In the genomic region with DNA sequence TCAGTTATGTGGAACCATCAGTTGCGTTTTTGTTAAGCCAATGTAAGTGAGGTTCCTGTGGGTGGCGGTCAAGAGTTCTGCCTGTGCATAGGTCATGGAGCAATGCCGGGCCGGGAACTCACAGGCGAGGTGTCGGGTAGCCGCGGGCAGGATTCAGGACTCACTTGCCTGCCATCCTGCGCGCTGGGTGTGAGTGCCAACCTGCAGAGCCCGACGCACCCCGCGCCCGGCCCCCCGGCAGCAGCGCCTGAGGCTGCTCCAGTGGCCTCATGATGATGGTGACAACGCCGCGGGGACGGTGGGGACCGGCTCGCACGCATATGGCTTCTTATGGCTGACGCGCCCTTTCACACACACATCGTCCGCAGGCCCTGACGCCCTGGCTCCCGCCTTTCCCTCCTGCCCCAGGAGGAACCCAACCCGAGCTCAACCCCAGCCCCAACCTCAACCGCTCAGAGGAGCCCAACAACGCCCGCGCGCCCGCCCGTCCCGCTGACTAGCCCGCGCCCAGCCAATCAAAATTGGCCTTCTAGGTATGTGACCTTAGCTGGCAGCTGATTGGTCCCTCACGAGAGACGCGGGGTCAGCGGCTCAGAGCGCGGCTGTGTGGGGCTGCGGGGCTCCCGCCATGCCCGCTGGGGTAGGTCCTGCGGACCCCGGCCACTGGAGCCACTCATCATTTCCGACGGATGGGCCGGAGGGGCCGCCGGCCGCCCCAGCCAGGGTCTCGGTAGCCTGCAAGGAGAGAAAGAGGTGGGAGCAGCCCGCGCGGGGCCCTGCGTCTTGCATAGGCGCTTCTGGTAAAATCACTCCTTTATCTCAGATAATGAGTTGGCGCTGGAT, we compare ENCODE assay signal across 1 cellular context.
TF ChIP-seq lines count a peak whose summit lies in the region.

A gene with protein sequence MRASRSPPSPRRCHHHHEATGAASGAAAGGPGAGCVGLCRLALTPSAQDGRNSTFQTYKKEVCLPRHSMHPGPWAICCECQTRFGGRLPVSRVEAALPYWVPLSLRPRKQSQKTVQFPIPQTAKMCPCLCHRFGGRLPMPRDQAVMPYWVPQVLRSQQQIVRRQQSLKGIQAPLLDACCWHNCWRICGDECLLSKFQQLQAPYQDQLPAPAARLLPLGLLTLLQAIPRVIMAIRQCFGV (minus strand): TSS at position 470 of the 843 bp plus-strand sequence. CDS start 150 bp downstream, at position 320.

TF ChIP-seq in K562, 482 proteins besides CTCF, POLR2A, EP300 and RAD21 (continued from another document and continues in another):
- peak; percentile 21; the same call in 1 of the 2 replicates for TF ChIP-seq NCOR1 (IDR thresholded peaks at IDR 0.05)
- peak; percentile 77; the same call in 1 of the 2 replicates for TF ChIP-seq ERF (CRISPR knock-in tag; IDR thresholded peaks at IDR 0.05)
- TF ChIP-seq U2AF1 (optimal IDR thresholded peaks at IDR 0.05; ENCODE audit: low read depth, low read length) = peak; percentile 73
- no peak for TF ChIP-seq ZNF324 (CRISPR knock-in tag; IDR thresholded peaks at IDR 0.05)
- TF ChIP-seq ETV5 (CRISPR knock-in tag; IDR thresholded peaks at IDR 0.05; ENCODE audit: low read depth) = no peak
- peak; percentile 31; the same call in 1 of the 2 replicates for TF ChIP-seq ZNF766 (CRISPR knock-in tag; conservative IDR thresholded peaks at IDR 0.05)
- TF ChIP-seq, protein P1, sequence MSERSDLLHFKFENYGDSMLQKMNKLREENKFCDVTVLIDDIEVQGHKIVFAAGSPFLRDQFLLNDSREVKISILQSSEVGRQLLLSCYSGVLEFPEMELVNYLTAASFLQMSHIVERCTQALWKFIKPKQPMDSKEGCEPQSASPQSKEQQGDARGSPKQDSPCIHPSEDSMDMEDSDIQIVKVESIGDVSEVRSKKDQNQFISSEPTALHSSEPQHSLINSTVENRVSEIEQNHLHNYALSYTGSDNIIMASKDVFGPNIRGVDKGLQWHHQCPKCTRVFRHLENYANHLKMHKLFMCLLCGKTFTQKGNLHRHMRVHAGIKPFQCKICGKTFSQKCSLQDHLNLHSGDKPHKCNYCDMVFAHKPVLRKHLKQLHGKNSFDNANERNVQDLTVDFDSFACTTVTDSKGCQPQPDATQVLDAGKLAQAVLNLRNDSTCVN (CRISPR knock-in tag; IDR thresholded peaks at IDR 0.05) = no peak
- TF ChIP-seq, protein P2, sequence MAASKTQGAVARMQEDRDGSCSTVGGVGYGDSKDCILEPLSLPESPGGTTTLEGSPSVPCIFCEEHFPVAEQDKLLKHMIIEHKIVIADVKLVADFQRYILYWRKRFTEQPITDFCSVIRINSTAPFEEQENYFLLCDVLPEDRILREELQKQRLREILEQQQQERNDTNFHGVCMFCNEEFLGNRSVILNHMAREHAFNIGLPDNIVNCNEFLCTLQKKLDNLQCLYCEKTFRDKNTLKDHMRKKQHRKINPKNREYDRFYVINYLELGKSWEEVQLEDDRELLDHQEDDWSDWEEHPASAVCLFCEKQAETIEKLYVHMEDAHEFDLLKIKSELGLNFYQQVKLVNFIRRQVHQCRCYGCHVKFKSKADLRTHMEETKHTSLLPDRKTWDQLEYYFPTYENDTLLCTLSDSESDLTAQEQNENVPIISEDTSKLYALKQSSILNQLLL (CRISPR knock-in tag; IDR thresholded peaks at IDR 0.05; ENCODE audit: borderline replicate concordance) = no peak
- TF ChIP-seq, protein P3, sequence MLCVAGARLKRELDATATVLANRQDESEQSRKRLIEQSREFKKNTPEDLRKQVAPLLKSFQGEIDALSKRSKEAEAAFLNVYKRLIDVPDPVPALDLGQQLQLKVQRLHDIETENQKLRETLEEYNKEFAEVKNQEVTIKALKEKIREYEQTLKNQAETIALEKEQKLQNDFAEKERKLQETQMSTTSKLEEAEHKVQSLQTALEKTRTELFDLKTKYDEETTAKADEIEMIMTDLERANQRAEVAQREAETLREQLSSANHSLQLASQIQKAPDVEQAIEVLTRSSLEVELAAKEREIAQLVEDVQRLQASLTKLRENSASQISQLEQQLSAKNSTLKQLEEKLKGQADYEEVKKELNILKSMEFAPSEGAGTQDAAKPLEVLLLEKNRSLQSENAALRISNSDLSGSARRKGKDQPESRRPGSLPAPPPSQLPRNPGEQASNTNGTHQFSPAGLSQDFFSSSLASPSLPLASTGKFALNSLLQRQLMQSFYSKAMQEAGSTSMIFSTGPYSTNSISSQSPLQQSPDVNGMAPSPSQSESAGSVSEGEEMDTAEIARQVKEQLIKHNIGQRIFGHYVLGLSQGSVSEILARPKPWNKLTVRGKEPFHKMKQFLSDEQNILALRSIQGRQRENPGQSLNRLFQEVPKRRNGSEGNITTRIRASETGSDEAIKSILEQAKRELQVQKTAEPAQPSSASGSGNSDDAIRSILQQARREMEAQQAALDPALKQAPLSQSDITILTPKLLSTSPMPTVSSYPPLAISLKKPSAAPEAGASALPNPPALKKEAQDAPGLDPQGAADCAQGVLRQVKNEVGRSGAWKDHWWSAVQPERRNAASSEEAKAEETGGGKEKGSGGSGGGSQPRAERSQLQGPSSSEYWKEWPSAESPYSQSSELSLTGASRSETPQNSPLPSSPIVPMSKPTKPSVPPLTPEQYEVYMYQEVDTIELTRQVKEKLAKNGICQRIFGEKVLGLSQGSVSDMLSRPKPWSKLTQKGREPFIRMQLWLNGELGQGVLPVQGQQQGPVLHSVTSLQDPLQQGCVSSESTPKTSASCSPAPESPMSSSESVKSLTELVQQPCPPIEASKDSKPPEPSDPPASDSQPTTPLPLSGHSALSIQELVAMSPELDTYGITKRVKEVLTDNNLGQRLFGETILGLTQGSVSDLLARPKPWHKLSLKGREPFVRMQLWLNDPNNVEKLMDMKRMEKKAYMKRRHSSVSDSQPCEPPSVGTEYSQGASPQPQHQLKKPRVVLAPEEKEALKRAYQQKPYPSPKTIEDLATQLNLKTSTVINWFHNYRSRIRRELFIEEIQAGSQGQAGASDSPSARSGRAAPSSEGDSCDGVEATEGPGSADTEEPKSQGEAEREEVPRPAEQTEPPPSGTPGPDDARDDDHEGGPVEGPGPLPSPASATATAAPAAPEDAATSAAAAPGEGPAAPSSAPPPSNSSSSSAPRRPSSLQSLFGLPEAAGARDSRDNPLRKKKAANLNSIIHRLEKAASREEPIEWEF (CRISPR knock-in tag; IDR thresholded peaks at IDR 0.05) = no peak
- TF ChIP-seq SMC3 (conservative IDR thresholded peaks at IDR 0.05; ENCODE audit: insufficient read depth, low read depth, low read length) = 0 out of 2 replicates have a peak, but pooled peaks have one; percentile 21
- TF ChIP-seq SPI1 (IDR thresholded peaks at IDR 0.05; ENCODE audit: borderline replicate concordance, low read depth, low read length) = no peak
- TF ChIP-seq SAP30 (IDR thresholded peaks at IDR 0.05; ENCODE audit: borderline replicate concordance, insufficient read depth, low read depth, low read length, poor library complexity, severe bottlenecking) = peak; percentile 57
- no peak for TF ChIP-seq MTF1 (CRISPR knock-in tag; IDR thresholded peaks at IDR 0.05; ENCODE audit: borderline replicate concordance)
- TF ChIP-seq PML (IDR thresholded peaks at IDR 0.05; ENCODE audit: low read length) = peak; percentile 82; the same call in 1 of the 2 replicates
- TF ChIP-seq ZNF212 (CRISPR knock-in tag; IDR thresholded peaks at IDR 0.05) = peak; percentile 6; the same call in 1 of the 2 replicates
- TF ChIP-seq, protein P4, sequence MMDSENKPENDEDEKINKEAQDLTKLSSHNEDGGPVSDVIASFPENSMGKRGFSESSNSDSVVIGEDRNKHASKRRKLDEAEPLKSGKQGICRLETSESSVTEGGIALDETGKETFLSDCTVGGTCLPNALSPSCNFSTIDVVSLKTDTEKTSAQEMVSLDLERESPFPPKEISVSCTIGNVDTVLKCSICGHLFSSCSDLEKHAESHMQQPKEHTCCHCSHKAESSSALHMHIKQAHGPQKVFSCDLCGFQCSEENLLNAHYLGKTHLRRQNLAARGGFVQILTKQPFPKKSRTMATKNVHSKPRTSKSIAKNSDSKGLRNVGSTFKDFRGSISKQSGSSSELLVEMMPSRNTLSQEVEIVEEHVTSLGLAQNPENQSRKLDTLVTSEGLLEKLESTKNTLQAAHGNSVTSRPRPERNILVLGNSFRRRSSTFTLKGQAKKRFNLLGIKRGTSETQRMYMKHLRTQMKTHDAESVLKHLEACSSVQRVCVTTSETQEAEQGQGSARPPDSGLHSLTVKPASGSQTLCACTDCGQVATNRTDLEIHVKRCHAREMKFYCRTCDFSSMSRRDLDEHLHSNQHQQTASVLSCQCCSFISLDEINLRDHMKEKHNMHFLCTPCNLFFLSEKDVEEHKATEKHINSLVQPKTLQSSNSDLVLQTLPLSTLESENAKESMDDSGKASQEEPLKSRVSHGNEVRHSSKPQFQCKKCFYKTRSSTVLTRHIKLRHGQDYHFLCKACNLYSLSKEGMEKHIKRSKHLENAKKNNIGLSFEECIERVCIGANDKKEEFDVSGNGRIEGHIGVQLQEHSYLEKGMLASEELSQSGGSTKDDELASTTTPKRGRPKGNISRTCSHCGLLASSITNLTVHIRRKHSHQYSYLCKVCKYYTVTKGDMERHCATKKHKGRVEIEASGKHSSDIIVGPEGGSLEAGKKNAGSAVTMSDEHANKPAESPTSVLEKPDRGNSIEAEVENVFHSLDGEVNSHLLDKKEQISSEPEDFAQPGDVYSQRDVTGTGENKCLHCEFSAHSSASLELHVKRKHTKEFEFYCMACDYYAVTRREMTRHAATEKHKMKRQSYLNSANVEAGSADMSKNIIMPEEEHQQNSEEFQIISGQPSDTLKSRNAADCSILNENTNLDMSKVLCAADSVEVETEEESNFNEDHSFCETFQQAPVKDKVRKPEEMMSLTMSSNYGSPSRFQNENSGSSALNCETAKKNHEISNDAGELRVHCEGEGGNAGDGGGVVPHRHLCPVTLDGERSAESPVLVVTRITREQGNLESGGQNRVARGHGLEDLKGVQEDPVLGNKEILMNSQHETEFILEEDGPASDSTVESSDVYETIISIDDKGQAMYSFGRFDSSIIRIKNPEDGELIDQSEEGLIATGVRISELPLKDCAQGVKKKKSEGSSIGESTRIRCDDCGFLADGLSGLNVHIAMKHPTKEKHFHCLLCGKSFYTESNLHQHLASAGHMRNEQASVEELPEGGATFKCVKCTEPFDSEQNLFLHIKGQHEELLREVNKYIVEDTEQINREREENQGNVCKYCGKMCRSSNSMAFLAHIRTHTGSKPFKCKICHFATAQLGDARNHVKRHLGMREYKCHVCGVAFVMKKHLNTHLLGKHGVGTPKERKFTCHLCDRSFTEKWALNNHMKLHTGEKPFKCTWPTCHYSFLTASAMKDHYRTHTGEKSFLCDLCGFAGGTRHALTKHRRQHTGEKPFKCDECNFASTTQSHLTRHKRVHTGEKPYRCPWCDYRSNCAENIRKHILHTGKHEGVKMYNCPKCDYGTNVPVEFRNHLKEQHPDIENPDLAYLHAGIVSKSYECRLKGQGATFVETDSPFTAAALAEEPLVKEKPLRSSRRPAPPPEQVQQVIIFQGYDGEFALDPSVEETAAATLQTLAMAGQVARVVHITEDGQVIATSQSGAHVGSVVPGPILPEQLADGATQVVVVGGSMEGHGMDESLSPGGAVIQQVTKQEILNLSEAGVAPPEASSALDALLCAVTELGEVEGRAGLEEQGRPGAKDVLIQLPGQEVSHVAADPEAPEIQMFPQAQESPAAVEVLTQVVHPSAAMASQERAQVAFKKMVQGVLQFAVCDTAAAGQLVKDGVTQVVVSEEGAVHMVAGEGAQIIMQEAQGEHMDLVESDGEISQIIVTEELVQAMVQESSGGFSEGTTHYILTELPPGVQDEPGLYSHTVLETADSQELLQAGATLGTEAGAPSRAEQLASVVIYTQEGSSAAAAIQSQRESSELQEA (IDR thresholded peaks at IDR 0.05; ENCODE audit: low read depth) = no peak
- 0 out of 2 replicates have a peak, but pooled peaks have one; percentile 39 for TF ChIP-seq SMARCE1 (IDR thresholded peaks at IDR 0.05)
- TF ChIP-seq PHF21A (IDR thresholded peaks at IDR 0.05; ENCODE audit: borderline replicate concordance, low read depth) = no peak
- TF ChIP-seq NFE2L1 (tag; IDR thresholded peaks at IDR 0.05; ENCODE audit: borderline replicate concordance, low read depth) = no peak
- TF ChIP-seq BRD4 (IDR thresholded peaks at IDR 0.05) = 0 out of 2 replicates have a peak, but pooled peaks have one; percentile 72
- TF ChIP-seq, protein P5, sequence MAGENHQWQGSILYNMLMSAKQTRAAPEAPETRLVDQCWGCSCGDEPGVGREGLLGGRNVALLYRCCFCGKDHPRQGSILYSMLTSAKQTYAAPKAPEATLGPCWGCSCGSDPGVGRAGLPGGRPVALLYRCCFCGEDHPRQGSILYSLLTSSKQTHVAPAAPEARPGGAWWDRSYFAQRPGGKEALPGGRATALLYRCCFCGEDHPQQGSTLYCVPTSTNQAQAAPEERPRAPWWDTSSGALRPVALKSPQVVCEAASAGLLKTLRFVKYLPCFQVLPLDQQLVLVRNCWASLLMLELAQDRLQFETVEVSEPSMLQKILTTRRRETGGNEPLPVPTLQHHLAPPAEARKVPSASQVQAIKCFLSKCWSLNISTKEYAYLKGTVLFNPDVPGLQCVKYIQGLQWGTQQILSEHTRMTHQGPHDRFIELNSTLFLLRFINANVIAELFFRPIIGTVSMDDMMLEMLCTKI (IDR thresholded peaks at IDR 0.05; ENCODE audit: partially characterized antibody) = no peak
- TF ChIP-seq, protein P6, sequence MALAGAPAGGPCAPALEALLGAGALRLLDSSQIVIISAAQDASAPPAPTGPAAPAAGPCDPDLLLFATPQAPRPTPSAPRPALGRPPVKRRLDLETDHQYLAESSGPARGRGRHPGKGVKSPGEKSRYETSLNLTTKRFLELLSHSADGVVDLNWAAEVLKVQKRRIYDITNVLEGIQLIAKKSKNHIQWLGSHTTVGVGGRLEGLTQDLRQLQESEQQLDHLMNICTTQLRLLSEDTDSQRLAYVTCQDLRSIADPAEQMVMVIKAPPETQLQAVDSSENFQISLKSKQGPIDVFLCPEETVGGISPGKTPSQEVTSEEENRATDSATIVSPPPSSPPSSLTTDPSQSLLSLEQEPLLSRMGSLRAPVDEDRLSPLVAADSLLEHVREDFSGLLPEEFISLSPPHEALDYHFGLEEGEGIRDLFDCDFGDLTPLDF (CRISPR knock-in tag; IDR thresholded peaks at IDR 0.05) = peak; percentile 70; the same call in 1 of the 2 replicates
- TF ChIP-seq FOS (IDR thresholded peaks at IDR 0.05; ENCODE audit: extremely low read depth, insufficient read length) = peak; percentile 93
- peak; percentile 81 for TF ChIP-seq RB1 (IDR thresholded peaks at IDR 0.05; ENCODE audit: low read depth)
- TF ChIP-seq ATF7 (IDR thresholded peaks at IDR 0.05) = peak; percentile 68; the same call in 1 of the 2 replicates
- TF ChIP-seq NFE2 (IDR thresholded peaks at IDR 0.05; ENCODE audit: low read depth) = no peak
- TF ChIP-seq KHSRP (IDR thresholded peaks at IDR 0.05) = no peak
- no peak for TF ChIP-seq SP2 (IDR thresholded peaks at IDR 0.05; ENCODE audit: extremely low read depth, low read depth, low read length, poor library complexity, severe bottlenecking)
- TF ChIP-seq, protein P7, sequence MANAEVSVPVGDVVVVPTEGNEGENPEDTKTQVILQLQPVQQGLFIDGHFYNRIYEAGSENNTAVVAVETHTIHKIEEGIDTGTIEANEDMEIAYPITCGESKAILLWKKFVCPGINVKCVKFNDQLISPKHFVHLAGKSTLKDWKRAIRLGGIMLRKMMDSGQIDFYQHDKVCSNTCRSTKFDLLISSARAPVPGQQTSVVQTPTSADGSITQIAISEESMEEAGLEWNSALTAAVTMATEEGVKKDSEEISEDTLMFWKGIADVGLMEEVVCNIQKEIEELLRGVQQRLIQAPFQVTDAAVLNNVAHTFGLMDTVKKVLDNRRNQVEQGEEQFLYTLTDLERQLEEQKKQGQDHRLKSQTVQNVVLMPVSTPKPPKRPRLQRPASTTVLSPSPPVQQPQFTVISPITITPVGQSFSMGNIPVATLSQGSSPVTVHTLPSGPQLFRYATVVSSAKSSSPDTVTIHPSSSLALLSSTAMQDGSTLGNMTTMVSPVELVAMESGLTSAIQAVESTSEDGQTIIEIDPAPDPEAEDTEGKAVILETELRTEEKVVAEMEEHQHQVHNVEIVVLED (CRISPR knock-in tag; IDR thresholded peaks at IDR 0.05) = peak; percentile 59; the same call in 1 of the 2 replicates
